ENCODE assay signal across 1 cellular context in genomic region chr22:31215018-31215535, GRCh38.
TF ChIP-seq lines count a peak whose summit lies in the region.

No MANE protein-coding gene starts in this region.

TF ChIP-seq in HepG2, 621 proteins besides CTCF, POLR2A, EP300 and RAD21:
- TF ChIP-seq GATAD2A (CRISPR knock-in tag; IDR thresholded peaks at IDR 0.05) (peak; percentile 60), ARID5B (CRISPR knock-in tag; IDR thresholded peaks at IDR 0.05) (peak; percentile 54), MBNL3 (CRISPR knock-in tag; conservative IDR thresholded peaks at IDR 0.05) (no peak), FOXA3 (CRISPR knock-in tag; IDR thresholded peaks at IDR 0.05) (0 out of 2 replicates have a peak, but pooled peaks have one; percentile 14), BATF2 (CRISPR knock-in tag; IDR thresholded peaks at IDR 0.05) (no peak), ZBTB43 (CRISPR knock-in tag; conservative IDR thresholded peaks at IDR 0.05) (no peak), BCL6 (CRISPR knock-in tag; IDR thresholded peaks at IDR 0.05) (peak; percentile 33; the same call in 1 of the 2 replicates), TEAD3 (CRISPR knock-in tag; optimal IDR thresholded peaks at IDR 0.05; ENCODE audit: borderline replicate concordance) (no peak), ZNF772 (CRISPR knock-in tag; IDR thresholded peaks at IDR 0.05) (no peak), ZKSCAN8 (CRISPR knock-in tag; IDR thresholded peaks at IDR 0.05; ENCODE audit: borderline replicate concordance) (no peak), MLX (CRISPR knock-in tag; IDR thresholded peaks at IDR 0.05) (no peak), SOX13 (IDR thresholded peaks at IDR 0.05) (no peak), SOX13 (CRISPR knock-in tag; conservative IDR thresholded peaks at IDR 0.05 in 1 of 2, IDR thresholded peaks at IDR 0.05 in 1 of 2) (peak in 1 of 2 experiments; percentile 29; a peak in 1 of 4 replicates), ONECUT2 (CRISPR knock-in tag; IDR thresholded peaks at IDR 0.05) (peak; percentile 60)
